Comparison of ENCODE assay signal across 1 cellular context in the genomic region with DNA sequence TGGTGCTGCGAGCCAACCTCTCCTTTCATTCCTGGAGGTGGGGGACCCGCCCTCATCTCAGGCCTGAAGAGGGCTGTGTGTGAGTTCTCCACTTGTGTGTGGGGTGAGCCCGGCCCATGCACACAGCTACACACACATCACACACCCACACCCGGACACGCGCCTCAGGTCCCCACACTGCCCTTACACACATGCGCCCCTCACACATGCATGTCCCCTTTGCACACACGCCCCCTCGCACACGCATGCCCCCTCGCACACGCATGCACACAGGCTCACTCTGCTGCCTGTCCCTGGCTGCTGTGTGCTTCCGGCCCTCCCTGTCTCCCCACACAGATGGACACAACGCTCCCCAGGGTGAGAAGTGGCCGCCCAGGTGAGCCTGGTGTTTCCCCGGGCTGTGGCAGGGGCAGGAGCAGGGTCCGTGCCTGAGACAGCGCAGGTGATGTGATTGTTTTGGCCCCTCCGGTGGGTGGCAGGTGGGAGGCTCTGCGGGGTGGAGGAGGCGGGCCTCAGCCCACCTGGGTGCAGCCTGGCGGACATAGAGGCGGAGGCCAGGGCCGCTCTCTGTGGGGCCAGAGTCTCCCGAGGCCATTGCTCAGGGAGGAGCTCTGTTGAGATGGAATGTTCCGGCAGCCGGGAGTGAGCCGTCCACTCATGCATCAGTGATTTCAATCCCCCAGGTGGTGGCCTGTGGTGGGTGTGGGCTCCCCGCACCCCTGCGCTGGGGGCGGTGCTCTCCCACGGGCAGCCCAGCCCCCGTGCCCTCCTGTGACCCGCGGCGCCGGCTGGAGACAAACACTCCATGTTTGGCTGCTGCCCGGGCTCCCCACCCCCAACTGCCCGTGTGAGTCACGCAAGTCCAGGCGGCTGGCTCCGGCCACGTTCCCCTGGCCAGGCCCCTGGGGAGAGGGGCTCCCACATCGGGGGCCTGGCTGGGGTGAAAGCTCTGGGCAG.
TF ChIP-seq lines count a peak whose summit lies in the region.

No MANE protein-coding gene starts in this region.

TF ChIP-seq in A549, 52 proteins besides CTCF, POLR2A, EP300 and RAD21 (continued from another document):
- TF ChIP-seq MYC (IDR thresholded peaks at IDR 0.05; ENCODE audit: borderline replicate concordance, low read length), result peak; percentile 70; the same call in 1 of the 2 replicates
- no peak for TF ChIP-seq TP53 (CRISPR knock-in tag; IDR thresholded peaks at IDR 0.05)
- no peak; the same call in 1 of the 2 replicates for TF ChIP-seq GATA3 (IDR thresholded peaks at IDR 0.05; ENCODE audit: borderline replicate concordance)
- peak; percentile 72 for TF ChIP-seq MAX (IDR thresholded peaks at IDR 0.05)
- TF ChIP-seq ESRRA (IDR thresholded peaks at IDR 0.05; ENCODE audit: borderline replicate concordance, low read length), result no peak
- TF ChIP-seq, protein P1, sequence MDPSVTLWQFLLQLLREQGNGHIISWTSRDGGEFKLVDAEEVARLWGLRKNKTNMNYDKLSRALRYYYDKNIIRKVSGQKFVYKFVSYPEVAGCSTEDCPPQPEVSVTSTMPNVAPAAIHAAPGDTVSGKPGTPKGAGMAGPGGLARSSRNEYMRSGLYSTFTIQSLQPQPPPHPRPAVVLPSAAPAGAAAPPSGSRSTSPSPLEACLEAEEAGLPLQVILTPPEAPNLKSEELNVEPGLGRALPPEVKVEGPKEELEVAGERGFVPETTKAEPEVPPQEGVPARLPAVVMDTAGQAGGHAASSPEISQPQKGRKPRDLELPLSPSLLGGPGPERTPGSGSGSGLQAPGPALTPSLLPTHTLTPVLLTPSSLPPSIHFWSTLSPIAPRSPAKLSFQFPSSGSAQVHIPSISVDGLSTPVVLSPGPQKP (IDR thresholded peaks at IDR 0.05; ENCODE audit: low read depth, low read length), result no peak
- TF ChIP-seq, protein P2, sequence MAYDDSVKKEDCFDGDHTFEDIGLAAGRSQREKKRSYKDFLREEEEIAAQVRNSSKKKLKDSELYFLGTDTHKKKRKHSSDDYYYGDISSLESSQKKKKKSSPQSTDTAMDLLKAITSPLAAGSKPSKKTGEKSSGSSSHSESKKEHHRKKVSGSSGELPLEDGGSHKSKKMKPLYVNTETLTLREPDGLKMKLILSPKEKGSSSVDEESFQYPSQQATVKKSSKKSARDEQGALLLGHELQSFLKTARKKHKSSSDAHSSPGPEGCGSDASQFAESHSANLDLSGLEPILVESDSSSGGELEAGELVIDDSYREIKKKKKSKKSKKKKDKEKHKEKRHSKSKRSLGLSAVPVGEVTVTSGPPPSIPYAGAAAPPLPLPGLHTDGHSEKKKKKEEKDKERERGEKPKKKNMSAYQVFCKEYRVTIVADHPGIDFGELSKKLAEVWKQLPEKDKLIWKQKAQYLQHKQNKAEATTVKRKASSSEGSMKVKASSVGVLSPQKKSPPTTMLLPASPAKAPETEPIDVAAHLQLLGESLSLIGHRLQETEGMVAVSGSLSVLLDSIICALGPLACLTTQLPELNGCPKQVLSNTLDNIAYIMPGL (CRISPR knock-in tag; IDR thresholded peaks at IDR 0.05; ENCODE audit: borderline replicate concordance), result no peak
- no peak for TF ChIP-seq TFCP2L1 (CRISPR knock-in tag; IDR thresholded peaks at IDR 0.05)
